ENCODE assay signal across 17 cellular contexts in genomic region chr3:105293441-105293840, GRCh38.
DNase-seq lines count a peak whose midpoint lies in the region; ATAC-seq and TF ChIP-seq lines count a peak whose summit lies in the region.
"Had no signal": no experiment of that assay in that cellular context is flagged by ENCODE, and none has a peak within 500 bp of the region (broad histone marks: within the 10 kb centered on the region; RNA-seq: fewer than 3 reads in every experiment).

No MANE protein-coding gene starts in this region.

- TF ChIP-seq CTCF in PC-3 (conservative IDR thresholded peaks at IDR 0.05; ENCODE audit: low read depth, low read length) = no peak
- no peak for TF ChIP-seq CTCF in neural progenitor cell (IDR thresholded peaks at IDR 0.05)

- POLR2A ChIA-PET in PC-3 (lab: Charles Lee; ENCODE audit: unreplicated experiment) = interaction anchor here (0.6 kb wide), 1 partner anchor 18 kb away, joined by 6 read pairs; no protein-coding TSS in a partner anchor

- no peaks in the 10 kb centered on the region for H3K36me3 Mint-ChIP-seq in neural progenitor cell
- H3K36me3 Mint-ChIP-seq: CD8-positive, alpha-beta T cell had no signal

- no peak overlapping the region for H3K9ac ChIP-seq in PC-3 (ENCODE audit: low read length)
- H3K9ac ChIP-seq in neural progenitor cell = no peak overlapping the region
- H3K9ac ChIP-seq: BLaER1 treated with 17β-estradiol and CSF1 and Interleukin-3, amounts not matched to agents 10 nM and 100 nM had no signal

- H3K79me2 ChIP-seq in PC-3 (ENCODE audit: low read length) (no peaks in the 10 kb centered on the region), neural progenitor cell (ENCODE audit: low read depth) (no peaks in the 10 kb centered on the region)

- intact Hi-C loops in PC-3 (cut with micrococcal nuclease) = loop anchor here (1.0 to 2.0 kb wide), 2 partner anchors 18 to 73 kb away; partner anchors contain the start of gene ALCAM

- peak; percentile 92 for ATAC-seq in PC-3
- ATAC-seq: A549; CD8-positive, alpha-beta T cell had no signal

- H3K4me1 ChIP-seq in PC-3 (ENCODE audit: insufficient read depth, low read length) (peaks cover 13% of the 10 kb centered on the region), neural progenitor cell (no peaks in the 10 kb centered on the region)
- H3K4me1 ChIP-seq: A549; BLaER1 treated with 17β-estradiol and CSF1 and Interleukin-3, amounts not matched to agents 10 nM and 100 nM; Caco-2 had no signal

- no peaks in the 10 kb centered on the region for H3K9me2 ChIP-seq in PC-3 (replicated peaks; ENCODE audit: low read length)

- CTCF ChIA-PET in PC-3 (lab: Charles Lee) = no interaction called here

- H3K9me3 Mint-ChIP-seq in neural progenitor cell = no peaks in the 10 kb centered on the region

- H3K4me3 Mint-ChIP-seq in neural progenitor cell = no peak overlapping the region
- H3K4me3 Mint-ChIP-seq: B cell; CD4-positive, alpha-beta T cell; CD8-positive, alpha-beta T cell had no signal

- H3K27ac ChIP-seq in PC-3 (ENCODE audit: low read length) (no peak overlapping the region), neural progenitor cell (no peak overlapping the region)
- H3K27ac ChIP-seq: 22Rv1; A549; BLaER1 treated with 17β-estradiol and CSF1 and Interleukin-3, amounts not matched to agents 10 nM and 100 nM; C4-2B had no signal

- no peak overlapping the region for H3K27ac Mint-ChIP-seq in neural progenitor cell
- H3K27ac Mint-ChIP-seq: B cell; CD4-positive, alpha-beta T cell; CD8-positive, alpha-beta T cell had no signal

- H3K9me3 ChIP-seq in PC-3 (ENCODE audit: low read length) (no peaks in the 10 kb centered on the region), neural progenitor cell (ENCODE audit: low read depth) (no peaks in the 10 kb centered on the region)
- H3K9me3 ChIP-seq: A549, Caco-2 had no signal

- H3K4me3 ChIP-seq in PC-3 (ENCODE audit: low read length) = no peak overlapping the region
- H3K4me3 ChIP-seq in neural progenitor cell = no peak overlapping the region
- H3K4me3 ChIP-seq: A549; BLaER1 treated with 17β-estradiol and CSF1 and Interleukin-3, amounts not matched to agents 10 nM and 100 nM had no signal

- H3K27me3 ChIP-seq in PC-3 (ENCODE audit: low read length) (no peaks in the 10 kb centered on the region), neural progenitor cell (no peaks in the 10 kb centered on the region)
- H3K27me3 ChIP-seq: BLaER1 treated with 17β-estradiol and CSF1 and Interleukin-3, amounts not matched to agents 10 nM and 100 nM had no signal

- no peaks in the 10 kb centered on the region for H3K36me3 ChIP-seq in PC-3 (ENCODE audit: low read depth, low read length)
- no peaks in the 10 kb centered on the region for H3K36me3 ChIP-seq in neural progenitor cell
- H3K36me3 ChIP-seq: BLaER1 treated with 17β-estradiol and CSF1 and Interleukin-3, amounts not matched to agents 10 nM and 100 nM had no signal

- no peaks in the 10 kb centered on the region for H3K27me3 Mint-ChIP-seq in neural progenitor cell (ENCODE audit: insufficient read depth, low read depth)
- H3K27me3 Mint-ChIP-seq: B cell had no signal

- DNase-seq in PC-3 (peak; percentile 60), dermis blood vessel endothelial cell (peak; percentile 11), neural progenitor cell (ENCODE audit: low spot score) (no peak), NAMALWA (ENCODE audit: low spot score) (no peak), NCI-H748 treated with DMSO at 0.1 percent for 48 hours (lab: John Stamatoyannopoulos, UW) (no peak)
- DNase-seq: AML-193; Caco-2; Calu3; CD4-positive, alpha-beta T cell; CD8-positive, alpha-beta T cell; DMS79 treated with DMSO at 0.1 percent for 48 hours; GF-D8 had no signal

- H3F3A ChIP-seq in PC-3 (ENCODE audit: low read length, unreplicated experiment) (no peaks in the 10 kb centered on the region), neural progenitor cell (ENCODE audit: low read depth) (no peaks in the 10 kb centered on the region)

- BruUV-seq in PC-3 (replicated peaks; lab: Mats Ljungman, UMichigan) = no TSS peak

- peak overlapping the region; percentile 60 for H3K4me2 ChIP-seq in PC-3 (ENCODE audit: low read length)
- H3K4me2 ChIP-seq in neural progenitor cell = no peak overlapping the region
- H3K4me2 ChIP-seq: A549; BLaER1 treated with 17β-estradiol and CSF1 and Interleukin-3, amounts not matched to agents 10 nM and 100 nM had no signal

- H2AFZ ChIP-seq in PC-3 (ENCODE audit: low read length) (no peak overlapping the region), neural progenitor cell (replicated peaks) (peak overlapping the region; percentile 8)

- no peaks in the 10 kb centered on the region for H3K4me1 Mint-ChIP-seq in neural progenitor cell
- H3K4me1 Mint-ChIP-seq: B cell had no signal

- no peaks in the 10 kb centered on the region for H4K20me1 ChIP-seq in PC-3 (ENCODE audit: low read length)
- H4K20me1 ChIP-seq in neural progenitor cell (ENCODE audit: low read depth) = no peaks in the 10 kb centered on the region
- H4K20me1 ChIP-seq: BLaER1 treated with 17β-estradiol and CSF1 and Interleukin-3, amounts not matched to agents 10 nM and 100 nM had no signal

Comparison
In these comparisons a context has a peak if more than half of its experiments do, and no peak if none do; other contexts are left out.
1. DNase-seq: peak in PC-3 (single experiment) and dermis blood vessel endothelial cell (single experiment); none in neural progenitor cell (single experiment), NAMALWA (single experiment) and NCI-H748 treated with DMSO at 0.1 percent for 48 hours (single experiment).